Comparison of ENCODE assay signal across 18 cellular contexts in the genomic region with DNA sequence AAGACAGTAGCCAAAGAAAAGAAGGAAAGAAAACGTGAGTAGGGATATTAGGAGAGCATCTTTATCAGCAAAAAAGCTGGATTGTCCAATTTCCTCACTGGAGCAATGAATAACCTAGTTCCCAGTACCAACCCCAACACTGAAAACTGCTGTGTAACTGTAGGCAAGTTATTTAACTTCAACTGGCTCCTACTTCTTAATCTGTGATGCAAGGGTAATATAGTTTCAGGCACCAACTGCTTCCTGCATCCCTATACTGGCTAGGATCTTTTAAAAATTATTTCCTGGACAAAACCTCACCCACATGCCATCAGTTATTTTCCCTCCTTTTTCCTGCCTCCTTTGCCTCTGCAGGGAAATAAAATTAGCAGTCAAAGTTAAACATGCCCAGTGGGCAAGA. TPM values are rescaled to one million over a fixed set of nuclear protein-coding genes. Genes with fewer than 3 reads are reported as not detected.
DNase-seq lines count a peak whose midpoint lies in the region; ATAC-seq and TF ChIP-seq lines count a peak whose summit lies in the region.
"Had no signal": no experiment of that assay in that cellular context is flagged by ENCODE, and none has a peak within 500 bp of the region (broad histone marks: within the 10 kb centered on the region; RNA-seq: fewer than 3 reads in every experiment).

No MANE protein-coding gene starts in this region.

- TF ChIP-seq CTCF in GM23338 (conservative IDR thresholded peaks at IDR 0.05; ENCODE audit: low read depth in 2 of 2) (no peak), coronary artery (IDR thresholded peaks at IDR 0.05) (no peak)

- H2AFZ ChIP-seq in GM23338, result no peak overlapping the region

- no peak overlapping the region for H3K4me2 ChIP-seq in GM23338
- H3K4me2 ChIP-seq: BLaER1 had no signal

- H3K36me3 ChIP-seq in GM23338 (ENCODE audit: insufficient read depth), result no peaks in the 10 kb centered on the region
- H3K36me3 ChIP-seq: BLaER1 had no signal

- POLR2A ChIA-PET in naive thymus-derived CD8-positive, alpha-beta T cell (lab: Charles Lee), result no interaction called here

- H3K36me3 Mint-ChIP-seq in GM23338 (ENCODE audit: low read depth), result no peaks in the 10 kb centered on the region
- H3K36me3 Mint-ChIP-seq in effector memory CD8-positive, alpha-beta T cell (ENCODE audit: insufficient read depth), result peaks cover 4% of the 10 kb centered on the region
- H3K36me3 Mint-ChIP-seq in naive thymus-derived CD8-positive, alpha-beta T cell, result peaks cover 0 to 12% (median 6%) of the 10 kb centered on the region in 3 donors
- H3K36me3 Mint-ChIP-seq: CD14-positive monocyte; CD4-positive, alpha-beta memory T cell had no signal

- intact Hi-C loops in left colon (cut with DNase I, micrococcal nuclease), result no loop called here

- no peak overlapping the region for H3K4me3 Mint-ChIP-seq in GM23338
- H3K4me3 Mint-ChIP-seq in effector memory CD8-positive, alpha-beta T cell, result no peak overlapping the region
- H3K4me3 Mint-ChIP-seq in naive thymus-derived CD8-positive, alpha-beta T cell, result no peak overlapping the region
- H3K4me3 Mint-ChIP-seq: CD14-positive monocyte; CD4-positive, alpha-beta memory T cell; H9 had no signal

- H3K79me2 ChIP-seq in GM23338 (replicated peaks; ENCODE audit: insufficient read depth), result no peaks in the 10 kb centered on the region

- H3K27ac Mint-ChIP-seq in GM23338, result peak overlapping the region; percentile 12
- peak overlapping the region in 1 of 2 donors; percentile 22 for H3K27ac Mint-ChIP-seq in effector memory CD8-positive, alpha-beta T cell
- no peak overlapping the region for H3K27ac Mint-ChIP-seq in naive thymus-derived CD8-positive, alpha-beta T cell
- H3K27ac Mint-ChIP-seq: CD14-positive monocyte; CD4-positive, alpha-beta memory T cell had no signal

- peaks cover 24% of the 10 kb centered on the region for H3K4me1 Mint-ChIP-seq in GM23338
- H3K4me1 Mint-ChIP-seq in effector memory CD8-positive, alpha-beta T cell (ENCODE audit: low read depth in 2 of 2), result peaks cover 0 to 22% of the 10 kb centered on the region in 2 donors
- peaks cover 11 to 57% (median 43%) of the 10 kb centered on the region in 4 donors for H3K4me1 Mint-ChIP-seq in naive thymus-derived CD8-positive, alpha-beta T cell
- H3K4me1 Mint-ChIP-seq: CD14-positive monocyte had no signal

- no peaks in the 10 kb centered on the region for H3K9me2 ChIP-seq in GM23338 (ENCODE audit: insufficient read depth)

- H3F3A ChIP-seq in GM23338 (replicated peaks; ENCODE audit: low read depth), result no peaks in the 10 kb centered on the region

- ATAC-seq in GM23338, result no peak
- ATAC-seq in left colon, result peak; percentile 58
- no peak for ATAC-seq in effector memory CD8-positive, alpha-beta T cell (replicated peaks)
- ATAC-seq in naive thymus-derived CD8-positive, alpha-beta T cell, result no peak
- ATAC-seq: GM12878 had no signal

- DNase-seq in GM23338 (ENCODE audit: low spot score) (no peak), OCI-M1 (lab: John Stamatoyannopoulos, UW) (peak; percentile 9), left colon (no peak), substantia nigra (lab: John Stamatoyannopoulos, UW) (no peak), coronary artery (ENCODE audit: low spot score) (no peak)
- no peak for DNase-seq in effector memory CD8-positive, alpha-beta T cell
- no peak for DNase-seq in naive thymus-derived CD8-positive, alpha-beta T cell
- DNase-seq: 8988T; CD4-positive, alpha-beta memory T cell; DMS53; DND-41; EL; GOT3; H9; IMR-90 had no signal

- H3K4me3 ChIP-seq in GM23338 (no peak overlapping the region), coronary artery (no peak overlapping the region)
- H3K4me3 ChIP-seq: BLaER1, GM12878 had no signal

- H3K27ac ChIP-seq in GM23338 (ENCODE audit: low read depth) (no peak overlapping the region), substantia nigra (ENCODE audit: low read depth, low read length, poor library complexity, severe bottlenecking) (peak overlapping the region; percentile 32), coronary artery (no peak overlapping the region)
- H3K27ac ChIP-seq: BLaER1 had no signal

- H3K27me3 Mint-ChIP-seq in GM23338 (ENCODE audit: insufficient read depth, low read depth, poor library complexity), result peaks cover 2% of the 10 kb centered on the region
- H3K27me3 Mint-ChIP-seq in effector memory CD8-positive, alpha-beta T cell, result no peaks in the 10 kb centered on the region
- H3K27me3 Mint-ChIP-seq in naive thymus-derived CD8-positive, alpha-beta T cell, result no peaks in the 10 kb centered on the region
- H3K27me3 Mint-ChIP-seq: CD4-positive, alpha-beta memory T cell had no signal

- no peaks in the 10 kb centered on the region for H3K27me3 ChIP-seq in GM23338 (ENCODE audit: insufficient read depth)
- H3K27me3 ChIP-seq: BLaER1 had no signal

- no peaks in the 10 kb centered on the region for H3K9me3 Mint-ChIP-seq in GM23338
- H3K9me3 Mint-ChIP-seq in effector memory CD8-positive, alpha-beta T cell, result no peaks in the 10 kb centered on the region
- H3K9me3 Mint-ChIP-seq in naive thymus-derived CD8-positive, alpha-beta T cell, result no peaks in the 10 kb centered on the region
- H3K9me3 Mint-ChIP-seq: CD14-positive monocyte; CD4-positive, alpha-beta memory T cell; H9 had no signal

- H4K20me1 ChIP-seq in GM23338 (replicated peaks; ENCODE audit: insufficient read depth), result no peaks in the 10 kb centered on the region

- H3K4me1 ChIP-seq in GM23338 (ENCODE audit: insufficient read depth), result peaks cover 14% of the 10 kb centered on the region
- H3K4me1 ChIP-seq: BLaER1 had no signal

TF ChIP-seq in GM23338, 12 proteins besides CTCF, POLR2A, EP300 and RAD21:
- TF ChIP-seq JUNB (IDR thresholded peaks at IDR 0.05; ENCODE audit: unreplicated experiment), result no peak
- TF ChIP-seq POLR2AphosphoS5 (IDR thresholded peaks at IDR 0.05; ENCODE audit: low read depth), result no peak
- no peak for TF ChIP-seq ETS1 (IDR thresholded peaks at IDR 0.05)
- TF ChIP-seq ZNF331 (CRISPR knock-in tag; IDR thresholded peaks at IDR 0.05; ENCODE audit: low read depth), result no peak
- TF ChIP-seq STAT1 (IDR thresholded peaks at IDR 0.05; ENCODE audit: unreplicated experiment), result no peak
- no peak for TF ChIP-seq EZH2phosphoT487 (IDR thresholded peaks at IDR 0.05; ENCODE audit: unreplicated experiment)
- no peak for TF ChIP-seq CREB1 (CRISPR knock-in tag; IDR thresholded peaks at IDR 0.05; ENCODE audit: low read depth)

RNA-seq across cellular contexts. Expression of gene ZBTB20, which starts 59.6 kb away (rescaled TPM):
- 2.6 and 3.3 TPM in 2 replicates for total RNA-seq in GM23338 (2014; rRNA removed; shearing (Covaris generic))
- polyA plus RNA-seq in GM23338 (2016; fragmentation: Nextera tagmentation; extraction: Ambion mirVana), result 1.0 and 2.0 TPM in 2 replicates
- total RNA-seq in left colon, result 10 to 100 TPM; 27.1 to 27.3 TPM
- 10 to 100 TPM; 44.6 to 50.8 TPM for total RNA-seq in naive thymus-derived CD8-positive, alpha-beta T cell
- polyA plus RNA-seq in naive thymus-derived CD8-positive, alpha-beta T cell, result 10 to 100 TPM; 16.5 to 22.0 (median 20.5) TPM
